Comparison of ENCODE assay signal across 26 cellular contexts in genomic region chrX:14209034-14209433, GRCh38.
"Had no signal": no experiment of that assay in that cellular context is flagged by ENCODE, and none has a peak within 500 bp of the region (broad histone marks: within the 10 kb centered on the region; RNA-seq: fewer than 3 reads in every experiment).

No MANE protein-coding gene starts in this region.

- H3K9ac ChIP-seq: SK-N-SH had no signal

- FAIRE-seq: TTC549 had no signal

- H3K4me2 ChIP-seq: SK-N-SH had no signal

- H3K27me3 ChIP-seq: brain microvascular endothelial cell, cardiac muscle cell, Peyer's patch, SJSA1 had no signal

- H3K27ac ChIP-seq: brain microvascular endothelial cell, cardiac muscle cell, Peyer's patch, SJSA1 had no signal

- ATAC-seq: activated CD8-positive, alpha-beta T cell treated with anti-CD3 and anti-CD28 coated beads for 36 hours; activated naive CD4-positive, alpha-beta T cell treated with anti-CD3 and anti-CD28 coated beads, Interleukin-2, amount 50 U/mL, for 72 hours; activated naive CD8-positive, alpha-beta T cell treated with anti-CD3 and anti-CD28 coated beads, Interleukin-2, amount 50 U/mL, for 24 hours; activated T-cell treated with anti-CD3 and anti-CD28 coated beads, Interleukin-2, amount 50 U/mL, for 72 hours; activated T-helper 17 cell treated with anti-CD3 and anti-CD28 coated beads, Interleukin-2, amount 50 U/mL, for 72 hours had no signal

- H3K36me3 ChIP-seq: brain microvascular endothelial cell, cardiac muscle cell, Peyer's patch, SJSA1 had no signal

- H3K4me3 ChIP-seq: cardiac muscle cell, Peyer's patch, SJSA1 had no signal

- H3K9me3 ChIP-seq: Peyer's patch, SJSA1, SK-N-SH had no signal

- H3K4me1 ChIP-seq: Peyer's patch, SJSA1 had no signal

- DNase-seq: activated CD4-positive, alpha-beta T cell treated with anti-CD3 and anti-CD28 coated beads, Interleukin-2, amount 10 ng/mL, durations not matched to agents 24 days and 14 days; activated CD4-positive, alpha-beta T cell treated with anti-CD3 and anti-CD28 coated beads, Interleukin-2, amount 50 U/mL, for 4 hours; activated CD8-positive, alpha-beta T cell treated with anti-CD3 and anti-CD28 coated beads for 36 hours; activated gamma-delta T cell; activated naive CD4-positive, alpha-beta T cell treated with anti-CD3 and anti-CD28 coated beads for 36 hours; activated naive CD8-positive, alpha-beta T cell treated with anti-CD3 and anti-CD28 coated beads, Interleukin-2, amount 50 U/mL, for 24 hours; activated T-cell treated with anti-CD3 and anti-CD28 coated beads, Interleukin-2, amount 50 U/mL, for 1 hour; activated T-cell treated with anti-CD3 and anti-CD28 coated beads, Interleukin-2, amount 50 U/mL, for 72 hours; anterior cingulate cortex; brain microvascular endothelial cell; Karpas-422; NCI-H1105; NCI-H1417 treated with DMSO at 0.1 percent for 48 hours; NCI-H187 treated with DMSO at 0.1 percent for 48 hours; NCI-H2081 treated with DMSO at 0.1 percent for 48 hours; NCI-H345; NCI-H524 treated with DMSO at 0.1 percent for 48 hours; Peyer's patch; RPMI8226; SHP77 treated with DMSO at 0.1 percent for 48 hours; SK-N-SH had no signal
